Comparison of ENCODE assay signal across 32 cellular contexts in genomic region chr13:60690607-60691006, GRCh38.
"Had no signal": no experiment of that assay in that cellular context is flagged by ENCODE, and none has a peak within 500 bp of the region (broad histone marks: within the 10 kb centered on the region; RNA-seq: fewer than 3 reads in every experiment).

No MANE protein-coding gene starts in this region.

- H3K27ac Mint-ChIP-seq: activated B cell treated with CpG ODN at 0.5 μM for 24 hours; activated CD4-positive, alpha-beta memory T cell treated with anti-CD3 and anti-CD28 coated beads for 36 hours; activated CD8-positive, alpha-beta memory T cell treated with anti-CD3 and anti-CD28 coated beads, Interleukin-2, amount 10 ng/mL, durations not matched to agents 7 days and 5 days; activated CD8-positive, alpha-beta T cell treated with anti-CD3 and anti-CD28 coated beads, Interleukin-2, amount 10 ng/mL, durations not matched to agents 7 days and 5 days; activated naive CD4-positive, alpha-beta T cell treated with anti-CD3 and anti-CD28 coated beads, Interleukin-2, amount 10 ng/mL, durations not matched to agents 7 days and 5 days; activated naive CD4-positive, alpha-beta T cell treated with anti-CD3 and anti-CD28 coated beads, Interleukin-2, amount 50 U/mL, for 72 hours; activated naive CD8-positive, alpha-beta T cell treated with anti-CD3 and anti-CD28 coated beads, Interleukin-2, amount 10 ng/mL, durations not matched to agents 7 days and 5 days; activated T-helper 1 cell treated with anti-CD3 and anti-CD28 coated beads, Interleukin-12 subunit alpha, Interleukin-12 subunit beta, Interleukin-2, Interleukin-4 antibody, amounts not matched to agents 30 ng/mL and 10 ng/mL and 1 ng/mL, durations not matched to agents 14 hours and 24 hours and 36 hours; brain; endodermal cell; T-helper 17 cell had no signal

- H3K9me3 ChIP-seq: ascending aorta, breast epithelium, colonic mucosa had no signal

- H3K36me3 ChIP-seq: ascending aorta, breast epithelium, cardiac muscle cell, colonic mucosa, WERI-Rb-1 had no signal

- H3K27ac ChIP-seq: ascending aorta, breast epithelium, cardiac muscle cell, colonic mucosa, WERI-Rb-1 had no signal

- DNase-seq: activated B cell treated with CpG ODN at 0.5 μM for 24 hours; activated CD4-positive, alpha-beta memory T cell treated with anti-CD3 and anti-CD28 coated beads for 36 hours; activated CD4-positive, alpha-beta T cell treated with anti-CD3 and anti-CD28 coated beads for 48 hours; activated CD8-positive, alpha-beta memory T cell treated with anti-CD3 and anti-CD28 coated beads, Interleukin-2, amount 10 ng/mL, durations not matched to agents 7 days and 5 days; activated CD8-positive, alpha-beta memory T cell treated with anti-CD3 and anti-CD28 coated beads, Interleukin-2, amount 50 U/mL, for 4 hours; activated CD8-positive, alpha-beta T cell treated with anti-CD3 and anti-CD28 coated beads, Interleukin-2, amount 10 ng/mL, durations not matched to agents 7 days and 5 days; activated gamma-delta T cell; activated naive CD4-positive, alpha-beta T cell; activated naive CD4-positive, alpha-beta T cell treated with anti-CD3 and anti-CD28 coated beads, Interleukin-2, amount 10 ng/mL, durations not matched to agents 7 days and 5 days; activated naive CD8-positive, alpha-beta T cell treated with anti-CD3 and anti-CD28 coated beads, Interleukin-2, amount 10 ng/mL, durations not matched to agents 7 days and 5 days; activated T-cell treated with anti-CD3 and anti-CD28 coated beads, Interleukin-2, amount 50 U/mL, for 1 hour; activated T-cell treated with anti-CD3 and anti-CD28 coated beads, Interleukin-2, amount 50 U/mL, for 48 hours; central memory CD4-positive, alpha-beta T cell; cerebellar nuclear complex; colonic mucosa; effector memory CD4-positive, alpha-beta T cell; endodermal cell; foreskin fibroblast; head of caudate nucleus; T-helper 1 cell; T-helper 17 cell; T1000; WERI-Rb-1 had no signal

- H3K4me1 Mint-ChIP-seq: activated B cell treated with CpG ODN at 0.5 μM for 24 hours; activated CD8-positive, alpha-beta memory T cell treated with anti-CD3 and anti-CD28 coated beads, Interleukin-2, amount 10 ng/mL, durations not matched to agents 7 days and 5 days; activated naive CD4-positive, alpha-beta T cell treated with anti-CD3 and anti-CD28 coated beads, Interleukin-2, amount 10 ng/mL, durations not matched to agents 7 days and 5 days; activated naive CD8-positive, alpha-beta T cell treated with anti-CD3 and anti-CD28 coated beads, Interleukin-2, amount 10 ng/mL, durations not matched to agents 7 days and 5 days; endodermal cell; T-helper 17 cell had no signal

- H3K27me3 ChIP-seq: ascending aorta, breast epithelium, cardiac muscle cell, colonic mucosa had no signal

- H3K36me3 Mint-ChIP-seq: activated CD4-positive, alpha-beta memory T cell treated with anti-CD3 and anti-CD28 coated beads for 36 hours; activated CD8-positive, alpha-beta memory T cell treated with anti-CD3 and anti-CD28 coated beads, Interleukin-2, amount 10 ng/mL, durations not matched to agents 7 days and 5 days; activated naive CD4-positive, alpha-beta T cell treated with anti-CD3 and anti-CD28 coated beads, Interleukin-2, amount 10 ng/mL, durations not matched to agents 7 days and 5 days; activated naive CD4-positive, alpha-beta T cell treated with anti-CD3 and anti-CD28 coated beads, Interleukin-2, amount 50 U/mL, for 72 hours; activated naive CD8-positive, alpha-beta T cell treated with anti-CD3 and anti-CD28 coated beads, Interleukin-2, amount 10 ng/mL, durations not matched to agents 7 days and 5 days; brain had no signal

- H3K9me3 Mint-ChIP-seq: activated B cell treated with CpG ODN at 0.5 μM for 24 hours; activated CD4-positive, alpha-beta memory T cell treated with anti-CD3 and anti-CD28 coated beads for 36 hours; activated naive CD8-positive, alpha-beta T cell treated with anti-CD3 and anti-CD28 coated beads, Interleukin-2, amount 10 ng/mL, durations not matched to agents 7 days and 5 days; activated T-helper 1 cell treated with anti-CD3 and anti-CD28 coated beads, Interleukin-12 subunit alpha, Interleukin-12 subunit beta, Interleukin-2, Interleukin-4 antibody, amounts not matched to agents 30 ng/mL and 10 ng/mL and 1 ng/mL, durations not matched to agents 14 hours and 24 hours and 36 hours; endodermal cell had no signal

- H3K4me1 ChIP-seq: ascending aorta, breast epithelium, colonic mucosa had no signal

- H3K27me3 Mint-ChIP-seq: activated B cell treated with CpG ODN at 0.5 μM for 24 hours; activated CD8-positive, alpha-beta memory T cell treated with anti-CD3 and anti-CD28 coated beads, Interleukin-2, amount 10 ng/mL, durations not matched to agents 7 days and 5 days; activated naive CD4-positive, alpha-beta T cell treated with anti-CD3 and anti-CD28 coated beads, Interleukin-2, amount 10 ng/mL, durations not matched to agents 7 days and 5 days; activated naive CD8-positive, alpha-beta T cell treated with anti-CD3 and anti-CD28 coated beads, Interleukin-2, amount 10 ng/mL, durations not matched to agents 7 days and 5 days; T-helper 17 cell had no signal

- H3K4me3 ChIP-seq: ascending aorta, breast epithelium, cardiac muscle cell, colonic mucosa had no signal

- H3K4me3 Mint-ChIP-seq: activated B cell treated with CpG ODN at 0.5 μM for 24 hours; activated CD4-positive, alpha-beta memory T cell treated with anti-CD3 and anti-CD28 coated beads for 36 hours; activated CD8-positive, alpha-beta memory T cell treated with anti-CD3 and anti-CD28 coated beads, Interleukin-2, amount 10 ng/mL, durations not matched to agents 7 days and 5 days; activated CD8-positive, alpha-beta T cell treated with anti-CD3 and anti-CD28 coated beads, Interleukin-2, amount 10 ng/mL, durations not matched to agents 7 days and 5 days; activated naive CD4-positive, alpha-beta T cell treated with anti-CD3 and anti-CD28 coated beads, Interleukin-2, amount 10 ng/mL, durations not matched to agents 7 days and 5 days; activated naive CD8-positive, alpha-beta T cell treated with anti-CD3 and anti-CD28 coated beads, Interleukin-2, amount 10 ng/mL, durations not matched to agents 7 days and 5 days; activated T-helper 1 cell treated with anti-CD3 and anti-CD28 coated beads, Interleukin-12 subunit alpha, Interleukin-12 subunit beta, Interleukin-2, Interleukin-4 antibody, amounts not matched to agents 30 ng/mL and 10 ng/mL and 1 ng/mL, durations not matched to agents 14 hours and 24 hours and 36 hours; brain; endodermal cell; T-helper 17 cell; T-helper 2 cell treated with Interferon-gamma antibody and Interleukin-4, amounts not matched to agents 5 μg/mL and 100 μg/mL, for 36 hours had no signal

- ATAC-seq: activated CD4-positive, CD25-positive, alpha-beta regulatory T cell treated with anti-CD3 and anti-CD28 coated beads, Interleukin-2, amount 50 U/mL, for 24 hours; activated CD8-positive, alpha-beta memory T cell treated with anti-CD3 and anti-CD28 coated beads, Interleukin-2, amount 10 ng/mL, durations not matched to agents 7 days and 5 days; activated CD8-positive, alpha-beta T cell treated with anti-CD3 and anti-CD28 coated beads, Interleukin-2, amount 10 ng/mL, durations not matched to agents 7 days and 5 days; esophagus mucosa; T-helper 17 cell had no signal
